Comparison of ENCODE assay signal across 1 cellular context in genomic region chr21:45227735-45228134, GRCh38.
TF ChIP-seq lines count a peak whose summit lies in the region.

No MANE protein-coding gene starts in this region.

TF ChIP-seq in HCT116, 20 proteins besides CTCF, POLR2A, EP300 and RAD21 (continued from another document):
- TF ChIP-seq ZBTB33 (IDR thresholded peaks at IDR 0.05; ENCODE audit: extremely low read depth, insufficient replicate concordance, low read length) (no peak), SRF (IDR thresholded peaks at IDR 0.05; ENCODE audit: low read depth) (no peak), SP1 (IDR thresholded peaks at IDR 0.05; ENCODE audit: low read depth) (no peak), MAX (IDR thresholded peaks at IDR 0.05) (no peak), FOSL1 (IDR thresholded peaks at IDR 0.05; ENCODE audit: low read depth) (no peak), JUND (IDR thresholded peaks at IDR 0.05) (no peak), REST (IDR thresholded peaks at IDR 0.05; ENCODE audit: low read depth) (no peak), EZH2phosphoT487 (IDR thresholded peaks at IDR 0.05; ENCODE audit: borderline replicate concordance) (no peak), ZNF274 (IDR thresholded peaks at IDR 0.05; ENCODE audit: low read depth, low read length) (no peak), YY1 (IDR thresholded peaks at IDR 0.05; ENCODE audit: extremely low read depth, insufficient replicate concordance, low read depth, low read length) (no peak), CBX3 (IDR thresholded peaks at IDR 0.05; ENCODE audit: low read depth) (no peak), EZH2 (IDR thresholded peaks at IDR 0.05) (no peak)
- TF ChIP-seq, protein P1, sequence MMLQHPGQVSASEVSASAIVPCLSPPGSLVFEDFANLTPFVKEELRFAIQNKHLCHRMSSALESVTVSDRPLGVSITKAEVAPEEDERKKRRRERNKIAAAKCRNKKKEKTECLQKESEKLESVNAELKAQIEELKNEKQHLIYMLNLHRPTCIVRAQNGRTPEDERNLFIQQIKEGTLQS (IDR thresholded peaks at IDR 0.05), result no peak
